ENCODE assay signal across 8 cellular contexts in genomic region chr12:122895290-122895689, GRCh38.
DNase-seq lines count a peak whose midpoint lies in the region; ATAC-seq lines count a peak whose summit lies in the region.

No MANE protein-coding gene starts in this region.

- peaks cover 93% of the 10 kb centered on the region for H3K4me1 Mint-ChIP-seq in activated naive CD8-positive, alpha-beta T cell treated with anti-CD3 and anti-CD28 coated beads, Interleukin-2, amount 50 U/mL, for 24 hours
- H3K4me1 Mint-ChIP-seq in stimulated activated naive B cell treated with anti-CD40 and anti-IgM and Interleukin-4, amounts not matched to agents 10 μg/mL and 1 μg/mL and 100 μg/mL, for 72 hours, result peaks cover 51 to 98% of the 10 kb centered on the region in 2 donors

- H3K4me3 ChIP-seq in HUES48 (ENCODE audit: low read depth, low read length) (peak overlapping the region; percentile 74), iPS-18a (ENCODE audit: low read length) (peak overlapping the region; percentile 72)

- peak overlapping the region; percentile 86 for H3K4me3 Mint-ChIP-seq in activated naive CD8-positive, alpha-beta T cell treated with anti-CD3 and anti-CD28 coated beads, Interleukin-2, amount 50 U/mL, for 24 hours
- H3K4me3 Mint-ChIP-seq in stimulated activated naive B cell treated with anti-CD40 and anti-IgM and Interleukin-4, amounts not matched to agents 10 μg/mL and 1 μg/mL and 100 μg/mL, for 72 hours, result peak overlapping the region; percentile 89 to 96

- H3K9me3 ChIP-seq in HUES48 (ENCODE audit: control insufficient read depth, insufficient read depth, low read length), result no peaks in the 10 kb centered on the region
- H3K9me3 ChIP-seq in iPS-18a (ENCODE audit: control insufficient read depth, low read depth, low read length), result no peaks in the 10 kb centered on the region

- no peak for ATAC-seq in activated naive CD8-positive, alpha-beta T cell treated with anti-CD3 and anti-CD28 coated beads, Interleukin-2, amount 50 U/mL, for 24 hours
- no peak for ATAC-seq in stimulated activated naive B cell treated with anti-CD40 and anti-IgM and Interleukin-4, amounts not matched to agents 10 μg/mL and 1 μg/mL and 100 μg/mL, for 72 hours (replicated peaks)
- ATAC-seq in HG03432 (IDR thresholded peaks at IDR 0.05; ENCODE audit: unreplicated experiment), result no peak

- no peak overlapping the region for H3K27ac ChIP-seq in HUES48 (ENCODE audit: low read depth, low read length)
- H3K27ac ChIP-seq in iPS-18a (ENCODE audit: low read length), result no peak overlapping the region

- H3K9ac ChIP-seq in HUES48 (ENCODE audit: low read depth, low read length) (peak overlapping the region; percentile 67), iPS-18a (ENCODE audit: low read length) (peak overlapping the region; percentile 67)

- peaks cover 6% of the 10 kb centered on the region for H3K9me3 Mint-ChIP-seq in activated naive CD8-positive, alpha-beta T cell treated with anti-CD3 and anti-CD28 coated beads, Interleukin-2, amount 50 U/mL, for 24 hours
- peaks cover 2 to 7% of the 10 kb centered on the region in 2 donors for H3K9me3 Mint-ChIP-seq in stimulated activated naive B cell treated with anti-CD40 and anti-IgM and Interleukin-4, amounts not matched to agents 10 μg/mL and 1 μg/mL and 100 μg/mL, for 72 hours

- DNase-seq in activated naive CD8-positive, alpha-beta T cell treated with anti-CD3 and anti-CD28 coated beads, Interleukin-2, amount 50 U/mL, for 24 hours, result no peak
- DNase-seq in stimulated activated naive B cell treated with anti-CD40 and anti-IgM and Interleukin-4, amounts not matched to agents 10 μg/mL and 1 μg/mL and 100 μg/mL, for 72 hours, result no peak
- no peak for DNase-seq in SIG-M5 (lab: John Stamatoyannopoulos, UW)
- DNase-seq in NCI-H2107 (lab: John Stamatoyannopoulos, UW), result no peak
- no peak for DNase-seq in effector CD4-positive, alpha-beta T cell

- peak overlapping the region; percentile 75 for H3K27ac Mint-ChIP-seq in activated naive CD8-positive, alpha-beta T cell treated with anti-CD3 and anti-CD28 coated beads, Interleukin-2, amount 50 U/mL, for 24 hours
- peak overlapping the region; percentile 94 for H3K27ac Mint-ChIP-seq in stimulated activated naive B cell treated with anti-CD40 and anti-IgM and Interleukin-4, amounts not matched to agents 10 μg/mL and 1 μg/mL and 100 μg/mL, for 72 hours

- H3K36me3 Mint-ChIP-seq in activated naive CD8-positive, alpha-beta T cell treated with anti-CD3 and anti-CD28 coated beads, Interleukin-2, amount 50 U/mL, for 24 hours (ENCODE audit: low read depth), result peaks cover 6% of the 10 kb centered on the region
- peaks cover 3 to 20% of the 10 kb centered on the region in 2 donors for H3K36me3 Mint-ChIP-seq in stimulated activated naive B cell treated with anti-CD40 and anti-IgM and Interleukin-4, amounts not matched to agents 10 μg/mL and 1 μg/mL and 100 μg/mL, for 72 hours

- H3K27me3 ChIP-seq in HUES48 (ENCODE audit: control insufficient read depth, insufficient read depth, low read length) (peaks cover 11% of the 10 kb centered on the region), iPS-18a (ENCODE audit: control insufficient read depth, insufficient read depth, low read length) (peaks cover 48% of the 10 kb centered on the region)

- H3K4me1 ChIP-seq in HUES48 (ENCODE audit: control insufficient read depth, insufficient read depth, low read length), result peaks cover 43% of the 10 kb centered on the region
- H3K4me1 ChIP-seq in iPS-18a (ENCODE audit: control insufficient read depth, low read depth, low read length), result peaks cover 22% of the 10 kb centered on the region

- no peaks in the 10 kb centered on the region for H3K27me3 Mint-ChIP-seq in activated naive CD8-positive, alpha-beta T cell treated with anti-CD3 and anti-CD28 coated beads, Interleukin-2, amount 50 U/mL, for 24 hours
- H3K27me3 Mint-ChIP-seq in stimulated activated naive B cell treated with anti-CD40 and anti-IgM and Interleukin-4, amounts not matched to agents 10 μg/mL and 1 μg/mL and 100 μg/mL, for 72 hours, result no peaks in the 10 kb centered on the region

- H3K36me3 ChIP-seq in HUES48 (ENCODE audit: control insufficient read depth, insufficient read depth, low read length) (no peaks in the 10 kb centered on the region), iPS-18a (ENCODE audit: control insufficient read depth, low read depth, low read length) (no peaks in the 10 kb centered on the region)
